7 cellular contexts compared by ENCODE assay signal in genomic region chr20:45436732-45437485, GRCh38. TPM values are rescaled to one million over a fixed set of nuclear protein-coding genes. Genes with fewer than 3 reads are reported as not detected.
A peak's percentile ranks its signal among the peaks of the same experiment; 100 is the strongest.
DNase-seq lines count a peak whose midpoint lies in the region; ATAC-seq and TF ChIP-seq lines count a peak whose summit lies in the region.

No MANE protein-coding gene starts in this region.

- TF ChIP-seq POLR2A in spleen (IDR thresholded peaks at IDR 0.05) = peak in 1 of 3 donors; percentile 20

- CTCF ChIA-PET in activated B cell treated with CpG ODN at 0.5 μM for 24 hours (lab: Charles Lee) = interaction anchor here (0.7 to 12.6 kb wide), 32 partner anchors 10 to 1068 kb away, joined by 3 to 534 read pairs (median 5); partner anchors contain the start of genes DBNDD2, PIGT, SYS1 and TP53TG5

- peak overlapping the region; percentile 68 for H3K27ac Mint-ChIP-seq in activated B cell treated with CpG ODN at 0.5 μM for 24 hours

- peaks cover 39% of the 10 kb centered on the region for H3K4me1 Mint-ChIP-seq in activated B cell treated with CpG ODN at 0.5 μM for 24 hours

- peak overlapping the region in 7 of 8 donors; percentile 47 to 81 (median 72) for H3K27ac ChIP-seq in spleen

- no peaks in the 10 kb centered on the region for H3K36me3 ChIP-seq in spleen

- ATAC-seq in HG02973 (IDR thresholded peaks at IDR 0.05; ENCODE audit: unreplicated experiment) = peak; percentile 61
- ATAC-seq in activated B cell treated with CpG ODN at 0.5 μM for 24 hours (ENCODE audit: low read depth) = peak; percentile 91

- POLR2A ChIA-PET in activated B cell treated with CpG ODN at 0.5 μM for 24 hours (lab: Charles Lee) = interaction anchor here (0.6 to 2.9 kb wide), 9 partner anchors 9 to 459 kb away, joined by 3 to 74 read pairs (median 5); partner anchors contain the start of gene SYS1

- no peaks in the 10 kb centered on the region for H3K9me3 Mint-ChIP-seq in activated B cell treated with CpG ODN at 0.5 μM for 24 hours

- 11 to 15% (median 13%) methylated on average over 20 to 33 of the region's 33 CpGs for WGBS in spleen, 5 donors

- intact Hi-C loops in activated B cell treated with CpG ODN at 0.5 μM for 24 hours (cut with micrococcal nuclease) = loop anchor here (1.0 kb wide), 4 partner anchors 63 to 334 kb away; partner anchors contain the start of gene SYS1
- intact Hi-C loops in spleen (cut with DNase I; ENCODE audit: low total_unique reads) = loop anchor here (5.0 kb wide), 2 partner anchors 65 to 115 kb away; no protein-coding TSS in a partner anchor

- H3K36me3 Mint-ChIP-seq in activated B cell treated with CpG ODN at 0.5 μM for 24 hours (ENCODE audit: low read depth) = peaks cover 5% of the 10 kb centered on the region

- H3K27me3 ChIP-seq in spleen (replicated peaks in 1 of 7) = no peaks in the 10 kb centered on the region

- no peaks in the 10 kb centered on the region for H3K9me3 ChIP-seq in spleen

- DNase-seq in NCI-H2107 (lab: John Stamatoyannopoulos, UW) = peak; percentile 68
- DNase-seq in activated B cell treated with CpG ODN at 0.5 μM for 24 hours = peak; percentile 84
- peak; percentile 86 to 89 for DNase-seq in cardiac fibroblast (ENCODE audit: low read depth in 2 of 2)
- DNase-seq in iris pigment epithelial cell (ENCODE audit: low read depth) = peak; percentile 73
- peak; percentile 97 for DNase-seq in spleen

- H3K4me1 ChIP-seq in spleen = peaks cover 0 to 33% (median 25%) of the 10 kb centered on the region in 6 donors

- H3K4me3 Mint-ChIP-seq in activated B cell treated with CpG ODN at 0.5 μM for 24 hours = peak overlapping the region; percentile 86

- peak overlapping the region; percentile 57 to 66 for H3K4me3 ChIP-seq in cardiac fibroblast (replicated peaks in 1 of 2; ENCODE audit: low read depth in 2 of 2, low read length in 2 of 2)
- peak overlapping the region; percentile 12 to 73 (median 46) for H3K4me3 ChIP-seq in spleen

- H3K27me3 Mint-ChIP-seq in activated B cell treated with CpG ODN at 0.5 μM for 24 hours = no peaks in the 10 kb centered on the region

- peak; percentile 92 for TF ChIP-seq CTCF in GM12874 (IDR thresholded peaks at IDR 0.05; ENCODE audit: insufficient read depth, low read depth, low read length)
- peak; percentile 60 for TF ChIP-seq CTCF in activated B cell treated with CpG ODN at 0.5 μM for 24 hours (IDR thresholded peaks at IDR 0.05)
- TF ChIP-seq CTCF in cardiac fibroblast (IDR thresholded peaks at IDR 0.05; ENCODE audit: low read depth, low read length) = peak; percentile 96
- TF ChIP-seq CTCF in spleen (IDR thresholded peaks at IDR 0.05 in 8 of 11, conservative IDR thresholded peaks at IDR 0.05 in 3 of 11) = peak; percentile 91 to 98 (median 96)

RNA-seq across cellular contexts. Expression of gene PIGT, which starts 21.0 kb away (rescaled TPM):
- total RNA-seq in activated B cell treated with CpG ODN at 0.5 μM for 24 hours (65.8 and 74.5 TPM in 2 replicates), spleen (10 to 100 TPM; 60.2 to 82.8 (median 69.6) TPM)
- 10 to 100 TPM; 42.5 to 51.0 (median 49.8) TPM for polyA plus RNA-seq in spleen

RNA-seq across cellular contexts. Expression of gene DBNDD2, which starts 28.8 kb away (rescaled TPM):
- total RNA-seq in activated B cell treated with CpG ODN at 0.5 μM for 24 hours = 2.6 and 2.7 TPM in 2 replicates
- 10 to 100 TPM; 15.8 to 38.5 (median 28.1) TPM for total RNA-seq in spleen
- polyA plus RNA-seq in spleen = 10 to 100 TPM; 19.0 to 36.2 (median 31.8) TPM

RNA-seq across cellular contexts. Expression of gene WFDC2, which starts 32.6 kb away (rescaled TPM):
- total RNA-seq in activated B cell treated with CpG ODN at 0.5 μM for 24 hours (0.71 TPM in 1 of 2 replicates, not detected in the other), spleen (under 1 TPM in 2 of 7 donors, not detected in 5; 0.74 to 0.79 TPM)
- 1 to 10 TPM in 1 of 3 donors, under 1 TPM in 2; 0.35 to 1.5 (median 0.58) TPM for polyA plus RNA-seq in spleen

RNA-seq across cellular contexts. Expression of gene TP53TG5, which starts 58.8 kb away (rescaled TPM):
- not detected in 2 replicates for total RNA-seq in activated B cell treated with CpG ODN at 0.5 μM for 24 hours
- under 1 TPM in 2 of 7 donors, not detected in 5; 0.60 to 0.66 TPM for total RNA-seq in spleen
- under 1 TPM in 1 of 3 donors, not detected in 2; 0.08 TPM for polyA plus RNA-seq in spleen

Comparison
In these comparisons a context has a peak if more than half of its experiments do, and no peak if none do; other contexts are left out.
1. Peak in every context shown above with its lines: DNase-seq, ATAC-seq, H3K4me3 ChIP-seq and H3K27ac ChIP-seq.